Comparison of ENCODE assay signal across 15 cellular contexts in genomic region chr2:8538951-8539621, GRCh38.
DNase-seq lines count a peak whose midpoint lies in the region; ATAC-seq and TF ChIP-seq lines count a peak whose summit lies in the region.
"Had no signal": no experiment of that assay in that cellular context is flagged by ENCODE, and none has a peak within 500 bp of the region (broad histone marks: within the 10 kb centered on the region; RNA-seq: fewer than 3 reads in every experiment).

No MANE protein-coding gene starts in this region.

- H3K9ac ChIP-seq in DND-41 (ENCODE audit: low read depth, low read length) = no peak overlapping the region
- H3K9ac ChIP-seq in endocrine pancreas (ENCODE audit: control insufficient read depth, insufficient read depth, low read length) = peak overlapping the region; percentile 12

- no peak overlapping the region for H3K4me3 Mint-ChIP-seq in T-helper 1 cell treated with Interleukin-12 subunit alpha and Interleukin-12 subunit beta and Interleukin-4 antibody, amounts not matched to agents 30 μg/mL and 1 μg/mL, for 36 hours

- H3K4me3 ChIP-seq in DND-41 (ENCODE audit: low read depth in 1 of 2, low read length in 2 of 2) = no peak overlapping the region
- H3K4me3 ChIP-seq in endocrine pancreas (ENCODE audit: control insufficient read depth, insufficient read depth, low read length) = no peak overlapping the region
- H3K4me3 ChIP-seq in prostate gland = no peak overlapping the region
- H3K4me3 ChIP-seq: gastroesophageal sphincter had no signal

- H3K9me3 ChIP-seq in DND-41 (ENCODE audit: insufficient read depth, low read length, severe bottlenecking) (no peaks in the 10 kb centered on the region), endocrine pancreas (ENCODE audit: control insufficient read depth, low read length) (no peaks in the 10 kb centered on the region), prostate gland (no peaks in the 10 kb centered on the region)
- H3K9me3 ChIP-seq: gastroesophageal sphincter had no signal

- H3K9me3 Mint-ChIP-seq in T-helper 1 cell treated with Interleukin-12 subunit alpha and Interleukin-12 subunit beta and Interleukin-4 antibody, amounts not matched to agents 30 μg/mL and 1 μg/mL, for 36 hours = no peaks in the 10 kb centered on the region
- H3K9me3 Mint-ChIP-seq: effector memory CD8-positive, alpha-beta T cell; immature natural killer cell had no signal

- ATAC-seq in DND-41 (ENCODE audit: insufficient read depth, low read depth) = no peak
- ATAC-seq: activated CD4-positive, CD25-positive, alpha-beta regulatory T cell treated with anti-CD3 and anti-CD28 coated beads, Interleukin-2, amount 50 U/mL, for 24 hours; effector memory CD8-positive, alpha-beta T cell; gastroesophageal sphincter; HepG2 had no signal

- WGBS in prostate gland = 87% methylated on average over 14 of the region's 14 CpGs

- peak overlapping the region; percentile 31 for H3K27ac Mint-ChIP-seq in T-helper 1 cell treated with Interleukin-12 subunit alpha and Interleukin-12 subunit beta and Interleukin-4 antibody, amounts not matched to agents 30 μg/mL and 1 μg/mL, for 36 hours

- no peaks in the 10 kb centered on the region for H3K79me2 ChIP-seq in DND-41 (ENCODE audit: insufficient read depth, low read length)

- H3K36me3 ChIP-seq in DND-41 (ENCODE audit: insufficient read depth, low read length) (no peaks in the 10 kb centered on the region), endocrine pancreas (ENCODE audit: control insufficient read depth, insufficient read depth, low read length) (no peaks in the 10 kb centered on the region), prostate gland (no peaks in the 10 kb centered on the region)
- H3K36me3 ChIP-seq: gastroesophageal sphincter had no signal

- no peak overlapping the region for H2AFZ ChIP-seq in DND-41 (ENCODE audit: low read depth, low read length)

- no peak for TF ChIP-seq POLR2A in prostate gland (IDR thresholded peaks at IDR 0.05)

- H3K36me3 Mint-ChIP-seq in T-helper 1 cell treated with Interleukin-12 subunit alpha and Interleukin-12 subunit beta and Interleukin-4 antibody, amounts not matched to agents 30 μg/mL and 1 μg/mL, for 36 hours (ENCODE audit: low read depth) = peaks cover 5% of the 10 kb centered on the region
- H3K36me3 Mint-ChIP-seq: immature natural killer cell had no signal

- H3K27me3 ChIP-seq in DND-41 (ENCODE audit: insufficient read depth, low read length, poor library complexity) (no peaks in the 10 kb centered on the region), endocrine pancreas (ENCODE audit: control insufficient read depth, insufficient read depth, low read length) (no peaks in the 10 kb centered on the region), prostate gland (replicated peaks; ENCODE audit: insufficient read depth) (no peaks in the 10 kb centered on the region)
- H3K27me3 ChIP-seq: gastroesophageal sphincter had no signal

- no peak for DNase-seq in T-helper 1 cell
- DNase-seq in DND-41 = no peak
- no peak for DNase-seq in prostate gland (ENCODE audit: low spot score)
- no peak for DNase-seq in CD1c-positive myeloid dendritic cell (ENCODE audit: extremely low spot score)
- DNase-seq in T-helper 9 cell = no peak
- DNase-seq in AG20443 (ENCODE audit: low spot score) = no peak
- DNase-seq: activated gamma-delta T cell treated with Interleukin-2 at 50 U/mL for 16 hours; effector memory CD8-positive, alpha-beta T cell; immature natural killer cell; stimulated activated CD8-positive, alpha-beta memory T cell treated with anti-CD3 and anti-CD28 coated beads, Interleukin-4, amount 100 ng/mL, for 48 hours had no signal

- TF ChIP-seq CTCF in DND-41 (IDR thresholded peaks at IDR 0.05; ENCODE audit: borderline replicate concordance, extremely low read depth, low read length, poor library complexity, severe bottlenecking) (no peak), prostate gland (IDR thresholded peaks at IDR 0.05) (no peak)

- peak overlapping the region; percentile 100 for H3K27ac ChIP-seq in DND-41 (ENCODE audit: low read length)
- H3K27ac ChIP-seq in prostate gland = peak overlapping the region; percentile 80

- no peaks in the 10 kb centered on the region for H4K20me1 ChIP-seq in DND-41 (ENCODE audit: insufficient read depth, low read length)

- H3K4me1 ChIP-seq in DND-41 (ENCODE audit: insufficient read depth, low read length) = peaks cover 86% of the 10 kb centered on the region
- H3K4me1 ChIP-seq in endocrine pancreas (ENCODE audit: control insufficient read depth, insufficient read depth, low read length) = no peaks in the 10 kb centered on the region
- peaks cover 9% of the 10 kb centered on the region for H3K4me1 ChIP-seq in prostate gland (replicated peaks)

- intact Hi-C loops in prostate gland (cut with DNase I) = no loop called here

- no peak overlapping the region; the same call in 1 of the 2 replicates for H3K4me2 ChIP-seq in DND-41 (ENCODE audit: insufficient read depth, low read length)

- peaks cover 58% of the 10 kb centered on the region for H3K4me1 Mint-ChIP-seq in T-helper 1 cell treated with Interleukin-12 subunit alpha and Interleukin-12 subunit beta and Interleukin-4 antibody, amounts not matched to agents 30 μg/mL and 1 μg/mL, for 36 hours (ENCODE audit: low read depth)

- H3K27me3 Mint-ChIP-seq in T-helper 1 cell treated with Interleukin-12 subunit alpha and Interleukin-12 subunit beta and Interleukin-4 antibody, amounts not matched to agents 30 μg/mL and 1 μg/mL, for 36 hours (ENCODE audit: low read depth) = peaks cover 3% of the 10 kb centered on the region
- H3K27me3 Mint-ChIP-seq: effector memory CD8-positive, alpha-beta T cell had no signal
